Comparison of ENCODE assay signal across 22 cellular contexts in genomic region chr3:102183623-102184022, GRCh38.
A peak's percentile ranks its signal among the peaks of the same experiment; 100 is the strongest.
DNase-seq lines count a peak whose midpoint lies in the region; ATAC-seq, FAIRE-seq and TF ChIP-seq lines count a peak whose summit lies in the region.
"Had no signal": no experiment of that assay in that cellular context is flagged by ENCODE, and none has a peak within 500 bp of the region (broad histone marks: within the 10 kb centered on the region; RNA-seq: fewer than 3 reads in every experiment).

No MANE protein-coding gene starts in this region.

- no peak overlapping the region for H3K4me2 ChIP-seq in IMR-90 (ENCODE audit: low read depth, low read length)

- no peak overlapping the region for H3K56ac ChIP-seq in IMR-90 (ENCODE audit: extremely low read depth, insufficient read depth, low read length)

- no peak for ATAC-seq in IMR-90 (ENCODE audit: low read depth)
- no peak for ATAC-seq in pancreas
- ATAC-seq: HepG2 had no signal

- H3K36me3 ChIP-seq in IMR-90 (ENCODE audit: control insufficient read depth, insufficient read depth, low read length) (no peaks in the 10 kb centered on the region), ectodermal cell (ENCODE audit: control insufficient read depth, insufficient read depth, low read length) (no peaks in the 10 kb centered on the region), pancreas (no peaks in the 10 kb centered on the region)

- dilution Hi-C loops in IMR-90 (cut with HindIII; ENCODE audit: low sequenced_read_pairs, unreplicated experiment) = no loop called here

- no peak overlapping the region; a peak in 1 of 4 replicates for H4K8ac ChIP-seq in IMR-90 (ENCODE audit: low read depth in 2 of 2, low read length in 2 of 2)

- H3K23ac ChIP-seq in IMR-90 (ENCODE audit: low read depth, low read length) = no peak overlapping the region

- no peak overlapping the region for H3K4ac ChIP-seq in IMR-90 (ENCODE audit: low read depth, low read length)

- FAIRE-seq in pancreas (lab: Jason Lieb, UNC) = no peak
- FAIRE-seq: HepG2 had no signal

- H2AK9ac ChIP-seq in IMR-90 (replicated peaks; ENCODE audit: low read depth, low read length, poor library complexity) = no peak overlapping the region

- no peak overlapping the region for H2AK5ac ChIP-seq in IMR-90 (ENCODE audit: low read depth, low read length)

- DNase-seq in IMR-90 (no peak), mesothelial cell of epicardium (ENCODE audit: low spot score in 2 of 2, unreplicated experiment in 2 of 2) (no peak), pancreas (no peak), endothelial cell (ENCODE audit: low spot score) (no peak), NCI-H226 (no peak), NOMO-1 treated with dmso at 0.1 percent for 144 hours (lab: John Stamatoyannopoulos, UW; ENCODE audit: unreplicated experiment) (no peak)
- DNase-seq: 8988T, DMS79, HCEC 1CT, KBM-7, NCI-H1092, NCI-H146, NCI-H2029, NCI-H2171, NCI-H524 treated with DMSO at 0.1 percent for 48 hours, NCI-H82, Right ventricle myocardium superior had no signal

- H2AFZ ChIP-seq in IMR-90 (replicated peaks; ENCODE audit: low read length, poor library complexity) = no peak overlapping the region

- TF ChIP-seq POLR2A in IMR-90 (IDR thresholded peaks at IDR 0.05; ENCODE audit: low read depth, low read length) = no peak

- H4K5ac ChIP-seq in IMR-90 (ENCODE audit: low read depth, low read length) = no peak overlapping the region

- H2BK15ac ChIP-seq in IMR-90 (ENCODE audit: low read depth, low read length) = peak overlapping the region; percentile 5; the same call in 1 of the 3 replicates

- H2BK20ac ChIP-seq in IMR-90 (ENCODE audit: low read depth, low read length) = no peak overlapping the region

- H3K27me3 Mint-ChIP-seq in mesothelial cell of epicardium (ENCODE audit: low read depth) = no peaks in the 10 kb centered on the region
- H3K27me3 Mint-ChIP-seq in endothelial cell (ENCODE audit: unreplicated experiment) = no peaks in the 10 kb centered on the region

- TF ChIP-seq RAD21 in IMR-90 (IDR thresholded peaks at IDR 0.05; ENCODE audit: low read length) = no peak

- intact Hi-C loops in IMR-90 (cut with micrococcal nuclease) = loop anchor here (2.0 kb wide), 1 partner anchor 13 kb away; no protein-coding TSS in a partner anchor
- intact Hi-C loops in pancreas (cut with DNase I) = loop anchor here in 1 of 3 donors (10.0 kb wide), 1 partner anchor 329 kb away; no protein-coding TSS in a partner anchor

- H3K27me3 ChIP-seq in IMR-90 (ENCODE audit: control insufficient read depth, insufficient read depth, low read length) (no peaks in the 10 kb centered on the region), ectodermal cell (ENCODE audit: control insufficient read depth, insufficient read depth, low read length, poor library complexity, severe bottlenecking) (no peaks in the 10 kb centered on the region), pancreas (no peaks in the 10 kb centered on the region)

- H3K79me1 ChIP-seq in IMR-90 (ENCODE audit: low read depth in 1 of 2, low read length in 2 of 2) = 0 out of 4 replicates have a peak, but pooled peaks cover 0 to 4% of the 10 kb centered on the region in 2 experiments

- H3K4me3 ChIP-seq in IMR-90 (ENCODE audit: insufficient read depth, low read depth, low read length) (no peak overlapping the region), ectodermal cell (ENCODE audit: insufficient read depth, low read depth, low read length) (no peak overlapping the region), pancreas (no peak overlapping the region)

- peak overlapping the region; percentile 93; the same call in 1 of the 2 replicates for H3K27ac ChIP-seq in 22Rv1
- no peak overlapping the region for H3K27ac ChIP-seq in IMR-90 (ENCODE audit: insufficient read depth, low read length)
- H3K27ac ChIP-seq in ectodermal cell (ENCODE audit: insufficient read depth, low read depth, low read length, poor library complexity, severe bottlenecking) = peak overlapping the region; percentile 50
- peak overlapping the region in 2 of 4 donors; percentile 80 for H3K27ac ChIP-seq in pancreas
- H3K27ac ChIP-seq: C4-2B, HL-60 had no signal

- H3K36me3 Mint-ChIP-seq in mesothelial cell of epicardium = peaks cover 2% of the 10 kb centered on the region
- no peaks in the 10 kb centered on the region for H3K36me3 Mint-ChIP-seq in endothelial cell (ENCODE audit: low read depth, unreplicated experiment)

- CTCF ChIA-PET in IMR-90 (lab: Yijun Ruan, JAX) = interaction anchor here (0.7 kb wide), 1 partner anchor 19 kb away, joined by 3 read pairs; no protein-coding TSS in a partner anchor

- peak overlapping the region; percentile 87 for H3K27ac Mint-ChIP-seq in mesothelial cell of epicardium
- H3K27ac Mint-ChIP-seq in endothelial cell (ENCODE audit: unreplicated experiment) = no peak overlapping the region

- peak overlapping the region; percentile 24; the same call in 1 of the 2 replicates for H3K18ac ChIP-seq in IMR-90 (ENCODE audit: low read depth, low read length)

- in situ Hi-C loops in IMR-90 (cut with MboI; ENCODE audit: low sequenced_read_pairs) = no loop called here

- H3K9me3 Mint-ChIP-seq in mesothelial cell of epicardium (peaks cover 8% of the 10 kb centered on the region), endothelial cell (ENCODE audit: unreplicated experiment) (no peaks in the 10 kb centered on the region)

- H3K9ac ChIP-seq in IMR-90 (ENCODE audit: low read depth, low read length) = no peak overlapping the region

- POLR2A ChIA-PET in IMR-90 (lab: Charles Lee; ENCODE audit: unreplicated experiment) = no interaction called here

- H3K9me3 ChIP-seq in IMR-90 (ENCODE audit: control insufficient read depth, insufficient read depth, low read length) (no peaks in the 10 kb centered on the region), ectodermal cell (ENCODE audit: control insufficient read depth, low read length) (no peaks in the 10 kb centered on the region), pancreas (no peaks in the 10 kb centered on the region)

- H3K4me1 Mint-ChIP-seq in mesothelial cell of epicardium = peaks cover 26% of the 10 kb centered on the region
- H3K4me1 Mint-ChIP-seq in endothelial cell (ENCODE audit: unreplicated experiment) = peaks cover 27% of the 10 kb centered on the region

- 0 out of 2 replicates have a peak overlapping the region, but pooled peaks have one; percentile 26 for H3K14ac ChIP-seq in IMR-90 (replicated peaks; ENCODE audit: low read depth, low read length)

- no peak for TF ChIP-seq CTCF in 22Rv1 (IDR thresholded peaks at IDR 0.05)
- TF ChIP-seq CTCF in IMR-90 (conservative IDR thresholded peaks at IDR 0.05; ENCODE audit: low read depth, low read length) = no peak
- no peak for TF ChIP-seq CTCF in mesothelial cell of epicardium (IDR thresholded peaks at IDR 0.05; ENCODE audit: unreplicated experiment)
- no peak for TF ChIP-seq CTCF in pancreas (IDR thresholded peaks at IDR 0.05)
- no peak for TF ChIP-seq CTCF in endothelial cell (IDR thresholded peaks at IDR 0.05; ENCODE audit: unreplicated experiment)

- H4K91ac ChIP-seq in IMR-90 (ENCODE audit: insufficient read depth, low read depth, low read length) = no peak overlapping the region

- no peak overlapping the region for H3K4me3 Mint-ChIP-seq in mesothelial cell of epicardium
- no peak overlapping the region for H3K4me3 Mint-ChIP-seq in endothelial cell (ENCODE audit: unreplicated experiment)

- 83% methylated on average over 1 of the region's 1 CpG; no CpG with 5 or more reads in 1 of the 2 experiments for WGBS in IMR-90 (ENCODE audit: extremely low coverage in 2 of 2, insufficient read length in 1 of 2), 2 experiments
- 66 to 77% methylated on average over 1 of the region's 1 CpG for WGBS in ectodermal cell, 2 experiments
- WGBS in pancreas, 2 donors = 93 to 97% methylated on average over 1 of the region's 1 CpG

- H2BK120ac ChIP-seq in IMR-90 (ENCODE audit: low read depth, low read length) = peak overlapping the region; percentile 31; the same call in 1 of the 2 replicates

- no peak overlapping the region for H2BK5ac ChIP-seq in IMR-90 (ENCODE audit: low read depth, low read length, poor library complexity, severe bottlenecking)

- peaks cover 4% of the 10 kb centered on the region for H3K9me1 ChIP-seq in IMR-90 (ENCODE audit: insufficient read depth, low read length)

- no peaks in the 10 kb centered on the region for H4K20me1 ChIP-seq in IMR-90 (ENCODE audit: insufficient read depth, low read length)

- no TSS peak for BruUV-seq in IMR-90 (replicated peaks; lab: Mats Ljungman, UMichigan)

- H3K4me1 ChIP-seq in IMR-90 (ENCODE audit: control insufficient read depth, insufficient read depth, low read length) = peaks cover 17% of the 10 kb centered on the region
- H3K4me1 ChIP-seq in ectodermal cell (ENCODE audit: control insufficient read depth, insufficient read depth, low read length) = peaks cover 17% of the 10 kb centered on the region
- H3K4me1 ChIP-seq in pancreas = peaks cover 28 to 50% (median 49%) of the 10 kb centered on the region in 3 donors

TF ChIP-seq in IMR-90, 13 proteins besides CTCF, POLR2A, EP300 and RAD21 (continues in another document):
- TF ChIP-seq CEBPB (IDR thresholded peaks at IDR 0.05; ENCODE audit: low read depth, low read length) (no peak), BHLHE40 (IDR thresholded peaks at IDR 0.05; ENCODE audit: low read depth, low read length) (no peak), MAFK (IDR thresholded peaks at IDR 0.05; ENCODE audit: low read depth, low read length) (no peak), CHD1 (IDR thresholded peaks at IDR 0.05; ENCODE audit: low read depth, low read length) (no peak), RCOR1 (IDR thresholded peaks at IDR 0.05; ENCODE audit: insufficient replicate concordance, low read length) (no peak), NFE2L2 (IDR thresholded peaks at IDR 0.05; ENCODE audit: low read depth, low read length) (no peak), MAZ (IDR thresholded peaks at IDR 0.05; ENCODE audit: borderline replicate concordance, low read depth, low read length) (no peak), RFX5 (IDR thresholded peaks at IDR 0.05; ENCODE audit: low read depth, low read length) (no peak), SMC3 (IDR thresholded peaks at IDR 0.05; ENCODE audit: low read depth, low read length) (no peak)
- TF ChIP-seq, protein P1, sequence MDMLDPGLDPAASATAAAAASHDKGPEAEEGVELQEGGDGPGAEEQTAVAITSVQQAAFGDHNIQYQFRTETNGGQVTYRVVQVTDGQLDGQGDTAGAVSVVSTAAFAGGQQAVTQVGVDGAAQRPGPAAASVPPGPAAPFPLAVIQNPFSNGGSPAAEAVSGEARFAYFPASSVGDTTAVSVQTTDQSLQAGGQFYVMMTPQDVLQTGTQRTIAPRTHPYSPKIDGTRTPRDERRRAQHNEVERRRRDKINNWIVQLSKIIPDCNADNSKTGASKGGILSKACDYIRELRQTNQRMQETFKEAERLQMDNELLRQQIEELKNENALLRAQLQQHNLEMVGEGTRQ (IDR thresholded peaks at IDR 0.05; ENCODE audit: low read depth, low read length) = no peak
